ENCODE assay signal across 21 cellular contexts in genomic region chr4:55181606-55182005, GRCh38. TPM values are rescaled to one million over a fixed set of nuclear protein-coding genes. Genes with fewer than 3 reads are reported as not detected.
DNase-seq lines count a peak whose midpoint lies in the region; TF ChIP-seq lines count a peak whose summit lies in the region.
"Had no signal": no experiment of that assay in that cellular context is flagged by ENCODE, and none has a peak within 500 bp of the region (broad histone marks: within the 10 kb centered on the region; RNA-seq: fewer than 3 reads in every experiment).

No MANE protein-coding gene starts in this region.

- no peaks in the 10 kb centered on the region for H3K27me3 ChIP-seq in neuronal stem cell (ENCODE audit: control insufficient read depth in 3 of 3, insufficient read depth in 3 of 3, low read depth in 1 of 3, low read length in 3 of 3)
- H3K27me3 ChIP-seq: colonic mucosa, Peyer's patch had no signal

- H3K4me2 ChIP-seq in neuronal stem cell (ENCODE audit: insufficient read depth, low read length, poor library complexity, severe bottlenecking): no peak overlapping the region
- H3K4me2 ChIP-seq: SK-N-SH had no signal

- no peak overlapping the region for H3K9ac ChIP-seq in neuronal stem cell (ENCODE audit: low read depth, low read length, poor library complexity)
- H3K9ac ChIP-seq: SK-N-SH had no signal

- no peak overlapping the region for H2BK15ac ChIP-seq in neuronal stem cell (ENCODE audit: low read length)

- DNase-seq in H4 (ENCODE audit: low spot score) (peak; percentile 62), OCI-M2 (lab: John Stamatoyannopoulos, UW; ENCODE audit: unreplicated experiment) (peak; percentile 17), endothelial cell (ENCODE audit: low spot score) (no peak), neuronal stem cell (ENCODE audit: low spot score) (no peak), T-helper 2 cell (no peak), NCI-H2196 (lab: John Stamatoyannopoulos, UW; ENCODE audit: unreplicated experiment) (no peak)
- DNase-seq in central memory CD4-positive, alpha-beta T cell: no peak
- DNase-seq: activated CD4-positive, alpha-beta T cell treated with anti-CD3 and anti-CD28 coated beads for 48 hours; activated effector memory CD4-positive, alpha-beta T cell treated with anti-CD3 and anti-CD28 coated beads, Interleukin-2, amount 50 U/mL, for 16 hours; colonic mucosa; left ventricle myocardium superior; NCI-H1417 treated with DMSO at 0.1 percent for 48 hours; NCI-H2171; NCI-H748 treated with DMSO at 0.1 percent for 48 hours; Peyer's patch; posterior cingulate gyrus; SK-N-SH; stimulated activated CD4-positive, alpha-beta T cell treated with anti-CD3 and anti-CD28 coated beads, Interleukin-4, amount 100 ng/mL, for 24 hours; substantia nigra; T1000 had no signal

- peak overlapping the region; percentile 19 for H2AFZ ChIP-seq in neuronal stem cell (ENCODE audit: low read length)

- no peak overlapping the region for H3K27ac ChIP-seq in neuronal stem cell (replicated peaks; ENCODE audit: low read length)
- H3K27ac ChIP-seq: colonic mucosa, Peyer's patch, skin epidermis had no signal

- no peak overlapping the region for H2BK12ac ChIP-seq in neuronal stem cell (ENCODE audit: low read length)

- H3K4me3 ChIP-seq in neuronal stem cell (ENCODE audit: low read length in 2 of 2): no peak overlapping the region
- H3K4me3 ChIP-seq: colonic mucosa, Peyer's patch, skin epidermis had no signal

- no CpG with 5 or more reads among the region's 3 CpGs for WGBS in neuronal stem cell (ENCODE audit: extremely low coverage in 2 of 2, insufficient read length in 2 of 2, insufficient replicate concordance in 1 of 2), 2 donors

- H3K14ac ChIP-seq in neuronal stem cell (ENCODE audit: low read length): no peak overlapping the region

- peaks cover 12% of the 10 kb centered on the region for H3K36me3 Mint-ChIP-seq in endothelial cell (ENCODE audit: low read depth, unreplicated experiment)

- H4K91ac ChIP-seq in neuronal stem cell (ENCODE audit: low read depth, low read length, poor library complexity): no peak overlapping the region

- no peak overlapping the region for H2BK120ac ChIP-seq in neuronal stem cell (ENCODE audit: low read depth, low read length)

- peaks cover 2 to 16% of the 10 kb centered on the region in 2 donors for H3K4me1 ChIP-seq in neuronal stem cell (ENCODE audit: control insufficient read depth in 2 of 2, insufficient read depth in 1 of 2, low read depth in 1 of 2, low read length in 2 of 2)
- H3K4me1 ChIP-seq: colonic mucosa, Peyer's patch had no signal

- no peak overlapping the region for H2AK5ac ChIP-seq in neuronal stem cell (ENCODE audit: low read depth, low read length)

- H3K23ac ChIP-seq in neuronal stem cell (ENCODE audit: low read depth, low read length, poor library complexity): no peak overlapping the region

- H3K9me3 ChIP-seq in neuronal stem cell (replicated peaks in 1 of 2; ENCODE audit: control insufficient read depth in 2 of 2, insufficient read depth in 1 of 2, low read depth in 1 of 2, low read length in 2 of 2): no peaks in the 10 kb centered on the region
- H3K9me3 ChIP-seq: colonic mucosa, Peyer's patch, SK-N-SH had no signal

- no peak overlapping the region for H3K4ac ChIP-seq in neuronal stem cell (ENCODE audit: low read length)

- no peaks in the 10 kb centered on the region for H3K36me3 ChIP-seq in neuronal stem cell (replicated peaks in 1 of 2; ENCODE audit: control insufficient read depth in 2 of 2, insufficient read depth in 2 of 2, low read length in 2 of 2)
- H3K36me3 ChIP-seq: colonic mucosa, Peyer's patch had no signal

- peaks cover 8% of the 10 kb centered on the region for H3K27me3 Mint-ChIP-seq in endothelial cell (ENCODE audit: unreplicated experiment)

- H3K9me3 Mint-ChIP-seq in endothelial cell (ENCODE audit: unreplicated experiment): no peaks in the 10 kb centered on the region

- H3K79me1 ChIP-seq in neuronal stem cell (ENCODE audit: low read depth, low read length): no peaks in the 10 kb centered on the region

- peaks cover 80% of the 10 kb centered on the region for H3K4me1 Mint-ChIP-seq in endothelial cell (ENCODE audit: unreplicated experiment)

- H2BK5ac ChIP-seq in neuronal stem cell (ENCODE audit: low read length): no peak overlapping the region

- TF ChIP-seq CTCF in endothelial cell (IDR thresholded peaks at IDR 0.05; ENCODE audit: unreplicated experiment): no peak

- no peak overlapping the region for H3K4me3 Mint-ChIP-seq in endothelial cell (ENCODE audit: unreplicated experiment)

- peak overlapping the region; percentile 85 for H3K27ac Mint-ChIP-seq in endothelial cell (ENCODE audit: unreplicated experiment)

- no peak overlapping the region for H4K8ac ChIP-seq in neuronal stem cell (ENCODE audit: low read depth, low read length)

- no peak overlapping the region for H3K18ac ChIP-seq in neuronal stem cell (ENCODE audit: low read length)

RNA-seq across cellular contexts. Expression of gene KDR, which starts 56.2 kb away (rescaled TPM):
- not detected in 2 replicates for total RNA-seq in H4 (2014; rRNA removed; shearing (Covaris generic))
- 924 TPM for total RNA-seq in endothelial cell (ENCODE audit: unreplicated experiment)
- 0.35 TPM for polyA plus RNA-seq in neuronal stem cell (2013, experiment 1 of 2)
- polyA plus RNA-seq in neuronal stem cell (2013, experiment 2 of 2): 0.37 TPM
- polyA plus RNA-seq: SK-N-SH had no signal

Comparison
In these comparisons a context has a peak if more than half of its experiments do, and no peak if none do; other contexts are left out.
1. DNase-seq: peak in H4 (single experiment) and OCI-M2 (single experiment); none in endothelial cell (single experiment), neuronal stem cell (single experiment), T-helper 2 cell (0 of 5), NCI-H2196 (single experiment) and central memory CD4-positive, alpha-beta T cell (single experiment).
2. RNA of gene KDR, which starts 56.2 kb away (total RNA-seq): 924 TPM in endothelial cell (single experiment); not detected in H4; every median in the first group is over 100 times any median in the second.